3 cellular contexts compared by ENCODE assay signal in the genomic region with DNA sequence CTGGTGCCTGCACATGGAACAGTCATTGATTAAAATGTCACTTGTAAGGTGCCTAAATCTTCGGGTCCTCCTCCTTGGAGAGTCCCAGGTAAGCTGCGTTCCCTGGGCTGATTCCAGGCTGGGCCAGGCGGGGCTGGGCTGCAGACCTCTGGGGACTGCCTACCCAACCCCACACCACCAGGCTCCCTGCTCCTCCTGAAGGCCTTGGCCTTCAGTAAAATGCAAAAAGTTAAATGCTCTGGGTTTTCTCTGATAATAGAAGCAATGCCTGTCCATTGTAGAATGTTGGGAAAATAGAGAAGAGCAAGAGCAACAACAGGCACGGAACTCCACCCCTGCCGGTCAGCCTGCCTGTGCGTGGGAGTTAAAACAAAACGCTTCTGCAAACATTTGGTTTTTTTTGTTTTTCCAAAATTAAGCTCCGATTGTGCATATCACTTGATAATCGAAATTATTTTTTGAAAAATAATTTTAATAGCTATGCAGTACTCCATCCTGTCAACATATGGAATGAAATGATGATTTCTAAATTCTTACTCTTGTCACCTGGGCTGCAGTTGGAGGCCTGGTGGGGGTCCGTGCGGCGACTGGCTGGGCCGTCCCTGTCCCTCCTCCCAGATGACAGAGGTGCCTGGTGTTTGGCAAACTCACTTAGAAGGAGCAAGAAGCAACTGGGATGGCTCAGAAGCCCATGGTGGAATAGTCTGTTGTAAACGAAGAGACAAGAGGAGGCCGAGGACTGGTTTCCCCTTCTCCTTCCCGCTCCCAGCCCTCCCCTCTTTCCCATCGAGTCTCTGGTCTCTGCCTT.
TF ChIP-seq lines count a peak whose summit lies in the region.

No MANE protein-coding gene starts in this region.

TF ChIP-seq in SK-N-SH, 30 proteins besides CTCF, POLR2A, EP300 and RAD21:
- no peak for TF ChIP-seq SIN3A (IDR thresholded peaks at IDR 0.05; ENCODE audit: borderline replicate concordance, low read depth, low read length)
TF ChIP-seq in SK-N-SH: peak in this region for 0.

TF ChIP-seq in SK-N-SH treated with all-trans-retinoic acid at 6 μM for 48 hours, 23 proteins besides CTCF, POLR2A, EP300 and RAD21:
- TF ChIP-seq ZFP30 (CRISPR knock-in tag; IDR thresholded peaks at IDR 0.05) (no peak), ZNF8 (CRISPR knock-in tag; IDR thresholded peaks at IDR 0.05) (no peak), ARNTL (CRISPR knock-in tag; IDR thresholded peaks at IDR 0.05; ENCODE audit: borderline replicate concordance, low read depth) (no peak), SNAI2 (CRISPR knock-in tag; IDR thresholded peaks at IDR 0.05) (no peak), TOX (CRISPR knock-in tag; IDR thresholded peaks at IDR 0.05; ENCODE audit: borderline replicate concordance) (no peak)

TF ChIP-seq in IMR-90, 13 proteins besides CTCF, POLR2A, EP300 and RAD21:
- no peak for TF ChIP-seq BHLHE40 (IDR thresholded peaks at IDR 0.05; ENCODE audit: low read depth, low read length)
- no peak for TF ChIP-seq RFX5 (IDR thresholded peaks at IDR 0.05; ENCODE audit: low read depth, low read length)
- no peak for TF ChIP-seq MAZ (IDR thresholded peaks at IDR 0.05; ENCODE audit: borderline replicate concordance, low read depth, low read length)
- TF ChIP-seq NFE2L2 (IDR thresholded peaks at IDR 0.05; ENCODE audit: low read depth, low read length): no peak
- TF ChIP-seq CHD1 (IDR thresholded peaks at IDR 0.05; ENCODE audit: low read depth, low read length): no peak
- TF ChIP-seq, protein P1, sequence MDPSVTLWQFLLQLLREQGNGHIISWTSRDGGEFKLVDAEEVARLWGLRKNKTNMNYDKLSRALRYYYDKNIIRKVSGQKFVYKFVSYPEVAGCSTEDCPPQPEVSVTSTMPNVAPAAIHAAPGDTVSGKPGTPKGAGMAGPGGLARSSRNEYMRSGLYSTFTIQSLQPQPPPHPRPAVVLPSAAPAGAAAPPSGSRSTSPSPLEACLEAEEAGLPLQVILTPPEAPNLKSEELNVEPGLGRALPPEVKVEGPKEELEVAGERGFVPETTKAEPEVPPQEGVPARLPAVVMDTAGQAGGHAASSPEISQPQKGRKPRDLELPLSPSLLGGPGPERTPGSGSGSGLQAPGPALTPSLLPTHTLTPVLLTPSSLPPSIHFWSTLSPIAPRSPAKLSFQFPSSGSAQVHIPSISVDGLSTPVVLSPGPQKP (IDR thresholded peaks at IDR 0.05; ENCODE audit: borderline replicate concordance, low read depth, low read length): no peak
- no peak for TF ChIP-seq CEBPB (IDR thresholded peaks at IDR 0.05; ENCODE audit: low read depth, low read length)
- no peak for TF ChIP-seq FOS (IDR thresholded peaks at IDR 0.05; ENCODE audit: low read depth, low read length)
- TF ChIP-seq MAFK (IDR thresholded peaks at IDR 0.05; ENCODE audit: low read depth, low read length): no peak
- no peak for TF ChIP-seq SMC3 (IDR thresholded peaks at IDR 0.05; ENCODE audit: low read depth, low read length)
- TF ChIP-seq, protein P2, sequence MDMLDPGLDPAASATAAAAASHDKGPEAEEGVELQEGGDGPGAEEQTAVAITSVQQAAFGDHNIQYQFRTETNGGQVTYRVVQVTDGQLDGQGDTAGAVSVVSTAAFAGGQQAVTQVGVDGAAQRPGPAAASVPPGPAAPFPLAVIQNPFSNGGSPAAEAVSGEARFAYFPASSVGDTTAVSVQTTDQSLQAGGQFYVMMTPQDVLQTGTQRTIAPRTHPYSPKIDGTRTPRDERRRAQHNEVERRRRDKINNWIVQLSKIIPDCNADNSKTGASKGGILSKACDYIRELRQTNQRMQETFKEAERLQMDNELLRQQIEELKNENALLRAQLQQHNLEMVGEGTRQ (IDR thresholded peaks at IDR 0.05; ENCODE audit: low read depth, low read length): no peak
- no peak for TF ChIP-seq MXI1 (IDR thresholded peaks at IDR 0.05; ENCODE audit: borderline replicate concordance, low read depth, low read length)
- no peak for TF ChIP-seq RCOR1 (IDR thresholded peaks at IDR 0.05; ENCODE audit: insufficient replicate concordance, low read length)
